ENCODE assay signal across 7 cellular contexts in the genomic region with DNA sequence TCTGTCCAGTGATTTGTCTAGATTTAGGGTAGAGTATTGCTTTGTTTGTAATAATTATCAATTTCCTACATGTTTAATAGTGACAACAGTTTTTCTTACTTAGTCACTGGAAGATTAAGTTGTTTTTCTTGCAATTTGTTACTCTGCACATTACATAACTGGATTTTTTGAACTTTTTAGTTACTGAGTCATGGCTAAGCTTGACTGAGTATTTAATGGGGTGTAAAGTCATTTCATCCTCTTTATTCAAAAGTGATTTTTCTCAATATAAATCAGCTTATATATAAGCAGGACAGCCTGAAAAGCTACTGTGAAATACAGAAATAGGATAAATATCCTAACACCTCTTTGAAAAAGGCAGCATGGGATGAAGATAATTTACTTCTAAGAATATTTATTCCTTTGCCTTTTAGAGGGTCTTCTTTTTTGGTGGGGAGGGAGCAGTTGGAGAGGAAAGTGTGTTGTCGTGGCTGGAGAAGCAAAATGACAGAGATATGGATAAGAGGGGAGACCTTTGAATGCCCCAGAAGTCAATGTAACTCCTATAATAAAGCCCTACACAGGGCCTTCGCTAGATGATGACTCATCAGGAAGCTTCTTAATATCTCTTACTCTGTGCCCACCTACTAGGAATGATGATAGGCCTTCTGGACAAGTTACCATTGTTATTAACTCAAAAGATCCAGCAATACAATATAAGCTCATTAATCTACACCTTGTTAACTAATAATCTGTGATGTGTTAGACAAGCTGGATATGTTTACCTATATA. TPM values are rescaled to one million over a fixed set of nuclear protein-coding genes. Genes with fewer than 3 reads are reported as not detected.
"Had no signal": no experiment of that assay in that cellular context is flagged by ENCODE, and none has a peak within 500 bp of the region (broad histone marks: within the 10 kb centered on the region; RNA-seq: fewer than 3 reads in every experiment).

No MANE protein-coding gene starts in this region.

RNA-seq across cellular contexts. Expression of gene TBX20, which starts 55.3 kb away (rescaled TPM):
- total RNA-seq: body of pancreas; dermis blood vessel endothelial cell; naive thymus-derived CD4-positive, alpha-beta T cell; spleen; T-helper 17 cell had no signal
- polyA plus RNA-seq: esophagus; lung; naive thymus-derived CD4-positive, alpha-beta T cell; spleen had no signal
